29 cellular contexts compared by ENCODE assay signal in the genomic region with DNA sequence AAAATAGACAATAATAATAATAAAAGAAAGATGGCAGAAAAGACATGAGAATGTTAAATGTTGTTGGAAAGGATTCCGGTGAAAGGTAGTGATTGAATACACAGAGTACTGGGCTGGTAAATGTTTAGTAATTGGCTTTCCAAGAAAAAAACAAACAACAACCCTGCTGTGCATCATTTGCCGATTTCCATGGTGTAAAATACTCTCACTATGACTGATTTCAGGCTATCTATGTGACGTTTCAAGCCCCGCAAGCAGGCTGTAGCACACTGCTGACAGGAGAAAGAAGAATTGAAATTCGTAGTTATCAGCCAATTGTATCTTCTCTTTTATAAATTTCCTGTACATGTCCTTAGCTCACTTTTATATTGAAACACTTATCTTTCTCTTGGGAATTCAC. TPM values are rescaled to one million over a fixed set of nuclear protein-coding genes. Genes with fewer than 3 reads are reported as not detected.
DNase-seq lines count a peak whose midpoint lies in the region; ATAC-seq, FAIRE-seq and TF ChIP-seq lines count a peak whose summit lies in the region.
"Had no signal": no experiment of that assay in that cellular context is flagged by ENCODE, and none has a peak within 500 bp of the region (broad histone marks: within the 10 kb centered on the region; RNA-seq: fewer than 3 reads in every experiment).

No MANE protein-coding gene starts in this region.

- no peaks in the 10 kb centered on the region for H3K36me3 ChIP-seq in BE2C
- H3K36me3 ChIP-seq in spleen = no peaks in the 10 kb centered on the region
- no peaks in the 10 kb centered on the region for H3K36me3 ChIP-seq in mammary epithelial cell (ENCODE audit: insufficient read depth, low read length)
- H3K36me3 ChIP-seq: breast epithelium, SJCRH30 had no signal

- ATAC-seq in GM18868 (IDR thresholded peaks at IDR 0.05; ENCODE audit: unreplicated experiment) = peak; percentile 57
- peak; percentile 46 for ATAC-seq in GM21723 (IDR thresholded peaks at IDR 0.05; ENCODE audit: unreplicated experiment)
- peak; percentile 95 for ATAC-seq in HG03520 (IDR thresholded peaks at IDR 0.05; ENCODE audit: unreplicated experiment)
- ATAC-seq: activated CD4-positive, CD25-positive, alpha-beta regulatory T cell treated with anti-CD3 and anti-CD28 coated beads, Interleukin-2, amount 50 U/mL, for 24 hours; activated CD8-positive, alpha-beta T cell treated with anti-CD3 and anti-CD28 coated beads for 36 hours; effector memory CD8-positive, alpha-beta T cell; esophagus mucosa; foreskin keratinocyte; left colon; T-cell had no signal

- TF ChIP-seq CTCF in BE2C (IDR thresholded peaks at IDR 0.05; ENCODE audit: low read depth, low read length) = no peak
- TF ChIP-seq CTCF in spleen (IDR thresholded peaks at IDR 0.05 in 8 of 11, conservative IDR thresholded peaks at IDR 0.05 in 3 of 11) = no peak
- no peak for TF ChIP-seq CTCF in mammary epithelial cell (conservative IDR thresholded peaks at IDR 0.05 in 1 of 2, IDR thresholded peaks at IDR 0.05 in 1 of 2; ENCODE audit: extremely low read depth in 1 of 2, insufficient read depth in 1 of 2, low read depth in 1 of 2, low read length in 2 of 2)

- H3K4me1 ChIP-seq in BE2C (no peaks in the 10 kb centered on the region), spleen (no peaks in the 10 kb centered on the region), mammary epithelial cell (ENCODE audit: insufficient read depth, low read length) (no peaks in the 10 kb centered on the region)
- H3K4me1 ChIP-seq: breast epithelium, foreskin keratinocyte, SJCRH30 had no signal

- H3K27ac ChIP-seq in spleen (no peak overlapping the region), mammary epithelial cell (ENCODE audit: insufficient read depth, low read depth, low read length) (no peak overlapping the region)
- H3K27ac ChIP-seq: breast epithelium, foreskin keratinocyte, SJCRH30 had no signal

- dilution Hi-C loops in mammary epithelial cell (cut with HindIII; ENCODE audit: low sequenced_read_pairs) = no loop called here

- no TSS peak for BruUV-seq in mammary epithelial cell (replicated peaks; lab: Mats Ljungman, UMichigan)

- peak; percentile 86 for FAIRE-seq in GM12891 (lab: Jason Lieb, UNC)
- FAIRE-seq: A204.1, RCC 7860 had no signal

- 57 to 79% (median 71%) methylated on average over 5 of the region's 5 CpGs for WGBS in spleen, 5 donors
- 47% methylated on average over 5 of the region's 5 CpGs for WGBS in mammary epithelial cell (ENCODE audit: low coverage, missing lambda C conversion rate)

- H3K9ac ChIP-seq in mammary epithelial cell (ENCODE audit: insufficient read depth, low read length) = no peak overlapping the region

- DNase-seq in GM12891 (ENCODE audit: insufficient read length, low spot score) = no peak
- no peak for DNase-seq in SIG-M5 treated with dmso at 0.1 percent for 504 hours (lab: John Stamatoyannopoulos, UW; ENCODE audit: unreplicated experiment)
- DNase-seq in BE2C = no peak
- DNase-seq in spleen = no peak
- no peak for DNase-seq in mammary epithelial cell
- DNase-seq: activated CD8-positive, alpha-beta T cell treated with anti-CD3 and anti-CD28 coated beads for 36 hours; activated T-cell treated with anti-CD3 and anti-CD28 coated beads, Interleukin-2, amount 50 U/mL, for 1 hour; AML-193; CD8-positive, alpha-beta memory T cell; effector memory CD8-positive, alpha-beta T cell; foreskin keratinocyte; Karpas-422; left colon; naive B cell; NCI-H1436 treated with DMSO at 0.1 percent for 48 hours; NCI-H2171; NCI-H526; occipital lobe; SJCRH30; stimulated activated CD8-positive, alpha-beta memory T cell treated with anti-CD3 and anti-CD28 coated beads, Interleukin-4, amount 100 ng/mL, for 48 hours; T-cell had no signal

- no peak for TF ChIP-seq POLR2A in GM12891 (IDR thresholded peaks at IDR 0.05; ENCODE audit: low read depth, low read length)
- no peak for TF ChIP-seq POLR2A in spleen (IDR thresholded peaks at IDR 0.05)

- no peaks in the 10 kb centered on the region for H3K79me2 ChIP-seq in mammary epithelial cell (ENCODE audit: insufficient read depth, low read length)

- no peak overlapping the region for H2AFZ ChIP-seq in mammary epithelial cell (ENCODE audit: low read depth, low read length)

- H4K20me1 ChIP-seq in mammary epithelial cell (ENCODE audit: insufficient read depth, low read length) = no peaks in the 10 kb centered on the region

- CTCF ChIA-PET in mammary epithelial cell (lab: Charles Lee; ENCODE audit: low non-redundant PET) = no interaction called here

- in situ Hi-C loops in mammary epithelial cell (cut with MboI; ENCODE audit: low sequenced_read_pairs in 2 of 2) = no loop called here

- intact Hi-C loops in spleen (cut with DNase I; ENCODE audit: low total_unique reads) = no loop called here
- intact Hi-C loops in mammary epithelial cell (cut with micrococcal nuclease) = no loop called here

- no peak overlapping the region for H3K4me2 ChIP-seq in mammary epithelial cell (ENCODE audit: insufficient read depth, low read depth, low read length)

- no peaks in the 10 kb centered on the region for H3K27me3 ChIP-seq in BE2C
- no peaks in the 10 kb centered on the region for H3K27me3 ChIP-seq in spleen (replicated peaks in 1 of 7)
- no peaks in the 10 kb centered on the region for H3K27me3 ChIP-seq in mammary epithelial cell (ENCODE audit: insufficient read depth, low read length)
- H3K27me3 ChIP-seq: breast epithelium, foreskin keratinocyte, SJCRH30 had no signal

- H3K9me3 ChIP-seq in BE2C (no peaks in the 10 kb centered on the region), spleen (no peaks in the 10 kb centered on the region), mammary epithelial cell (replicated peaks; ENCODE audit: insufficient read depth, low read length) (no peaks in the 10 kb centered on the region)
- H3K9me3 ChIP-seq: breast epithelium had no signal

- no peak overlapping the region for H3K4me3 ChIP-seq in BE2C (ENCODE audit: low read depth, low read length)
- H3K4me3 ChIP-seq in spleen = no peak overlapping the region
- H3K4me3 ChIP-seq in mammary epithelial cell (replicated peaks in 1 of 3; ENCODE audit: insufficient read depth in 1 of 3, low read depth in 2 of 3, low read length in 3 of 3) = no peak overlapping the region
- H3K4me3 ChIP-seq: breast epithelium, SJCRH30 had no signal

TF ChIP-seq in GM12891, 5 proteins besides CTCF, POLR2A, EP300 and RAD21:
- TF ChIP-seq SPI1 (IDR thresholded peaks at IDR 0.05; ENCODE audit: low read depth, low read length) (peak; percentile 15; the same call in 1 of the 2 replicates), PAX5 (IDR thresholded peaks at IDR 0.05; ENCODE audit: insufficient read depth, low read length, severe bottlenecking) (no peak), POU2F2 (IDR thresholded peaks at IDR 0.05; ENCODE audit: low read depth, low read length) (no peak), POLR2AphosphoS5 (IDR thresholded peaks at IDR 0.05; ENCODE audit: low read depth, low read length) (no peak), TAF1 (IDR thresholded peaks at IDR 0.05; ENCODE audit: low read depth, low read length) (no peak)

RNA-seq across cellular contexts. Expression of a gene that starts 13.6 kb away (rescaled TPM):
- polyA plus RNA-seq in GM12891 (2012; ENCODE audit: low read depth, missing spikeins) = 245 TPM
- 104 TPM for polyA plus RNA-seq in BE2C (2012; ENCODE audit: insufficient read depth, insufficient read length, low read depth)
- total RNA-seq in spleen = 100 to 1,000 TPM in 3 of 7 donors, 10 to 100 TPM in 4; 94.7 to 139 (median 99.8) TPM
- polyA plus RNA-seq in spleen = 10 to 100 TPM; 45.1 to 58.2 (median 50.8) TPM
- 10 to 100 TPM in 1 of 2 donors, 1 to 10 TPM in 1; 8.5 to 11.4 TPM for total RNA-seq in mammary epithelial cell
- 19.6 TPM for polyA plus RNA-seq in mammary epithelial cell
- polyA minus RNA-seq in mammary epithelial cell = 4.5 TPM

RNA-seq across cellular contexts. Expression of a gene that starts 51.8 kb away (rescaled TPM):
- 1.5 TPM for polyA plus RNA-seq in GM12891 (2012; ENCODE audit: low read depth, missing spikeins)
- 0.28 TPM for polyA plus RNA-seq in BE2C (2012; ENCODE audit: insufficient read depth, insufficient read length, low read depth)
- total RNA-seq in spleen (1 to 10 TPM; 5.0 to 9.5 (median 8.1) TPM), mammary epithelial cell (under 1 TPM in 1 of 2 donors, not detected in 1; 0.33 TPM)
- polyA plus RNA-seq in spleen (10 to 100 TPM; 19.2 to 26.2 (median 19.9) TPM), mammary epithelial cell (0.18 TPM)
- not detected for polyA minus RNA-seq in mammary epithelial cell
- total RNA-seq: esophagus mucosa, occipital lobe, SJCRH30 had no signal

Comparison
In these comparisons a context has a peak if more than half of its experiments do, and no peak if none do; other contexts are left out.
1. RNA of a gene that starts 13.6 kb away (total RNA-seq): 94.7 to 139 TPM in spleen; 8.5 to 11.4 TPM in mammary epithelial cell; every median in the first group is over 4 times any median in the second.
2. RNA of a gene that starts 51.8 kb away (total RNA-seq): 5.0 to 9.5 TPM in spleen; 0.33 TPM in mammary epithelial cell; every median in the first group is over 4 times any median in the second.
3. Peak in every context shown above with its lines, with median percentiles within 50 percentile points of each other: ATAC-seq.